ENCODE assay signal across 39 cellular contexts in genomic region chr13:95027638-95028037, GRCh38.
"Had no signal": no experiment of that assay in that cellular context is flagged by ENCODE, and none has a peak within 500 bp of the region (broad histone marks: within the 10 kb centered on the region; RNA-seq: fewer than 3 reads in every experiment).

No MANE protein-coding gene starts in this region.

- ATAC-seq: activated naive CD4-positive, alpha-beta T cell treated with anti-CD3 and anti-CD28 coated beads, Interleukin-2, amount 50 U/mL, for 72 hours; activated naive CD8-positive, alpha-beta T cell treated with anti-CD3 and anti-CD28 coated beads, Interleukin-2, amount 50 U/mL, for 24 hours; activated T-cell treated with anti-CD3 and anti-CD28 coated beads, Interleukin-2, amount 50 U/mL, for 4 hours; activated T-cell treated with anti-CD3 and anti-CD28 coated beads, Interleukin-2, amount 50 U/mL, for 72 hours; activated T-helper 17 cell treated with anti-CD3 and anti-CD28 coated beads, Interleukin-2, amount 50 U/mL, for 72 hours; body of pancreas had no signal

- H3K36me3 ChIP-seq: adrenal gland, ascending aorta, brain microvascular endothelial cell, breast epithelium, cardiac muscle cell had no signal

- H3K27ac Mint-ChIP-seq: activated naive CD4-positive, alpha-beta T cell treated with anti-CD3 and anti-CD28 coated beads for 36 hours; activated naive CD4-positive, alpha-beta T cell treated with anti-CD3 and anti-CD28 coated beads, Interleukin-2, amount 10 ng/mL, durations not matched to agents 7 days and 5 days; activated naive CD4-positive, alpha-beta T cell treated with anti-CD3 and anti-CD28 coated beads, Interleukin-2, amount 50 U/mL, for 24 hours; activated naive CD4-positive, alpha-beta T cell treated with anti-CD3 and anti-CD28 coated beads, Interleukin-2, amount 50 U/mL, for 72 hours; activated naive CD8-positive, alpha-beta T cell; activated naive CD8-positive, alpha-beta T cell treated with anti-CD3 and anti-CD28 coated beads for 36 hours; activated naive CD8-positive, alpha-beta T cell treated with anti-CD3 and anti-CD28 coated beads, Interleukin-2, amount 10 ng/mL, durations not matched to agents 7 days and 5 days; activated naive CD8-positive, alpha-beta T cell treated with anti-CD3 and anti-CD28 coated beads, Interleukin-2, amount 50 U/mL, for 24 hours; activated T-cell treated with anti-CD3 and anti-CD28 coated beads, Interleukin-2, amount 50 U/mL, for 24 hours; activated T-cell treated with anti-CD3 and anti-CD28 coated beads, Interleukin-2, amount 50 U/mL, for 72 hours; activated T-helper 1 cell treated with anti-CD3 and anti-CD28 coated beads, Interleukin-12 subunit alpha, Interleukin-12 subunit beta, Interleukin-2, Interleukin-4 antibody, amounts not matched to agents 30 ng/mL and 10 ng/mL and 1 ng/mL, durations not matched to agents 14 hours and 24 hours and 36 hours; activated T-helper 17 cell treated with anti-CD3 and anti-CD28 coated beads, Interleukin-2, amount 50 U/mL, for 72 hours; activated T-helper 2 cell treated with anti-CD3 and anti-CD28 coated beads, Interferon-gamma antibody, Interleukin-2, Interleukin-4, amounts not matched to agents 10 μg/mL and 5 μg/mL and 100 μg/mL, durations not matched to agents 14 hours and 24 hours and 36 hours; brain had no signal

- H3K36me3 Mint-ChIP-seq: activated naive CD4-positive, alpha-beta T cell treated with anti-CD3 and anti-CD28 coated beads, Interleukin-2, amount 10 ng/mL, durations not matched to agents 7 days and 5 days had no signal

- H3K4me3 ChIP-seq: adrenal gland, ascending aorta, body of pancreas, breast epithelium, cardiac muscle cell had no signal

- H3K9me3 Mint-ChIP-seq: activated naive CD4-positive, alpha-beta T cell treated with anti-CD3 and anti-CD28 coated beads for 36 hours; activated naive CD4-positive, alpha-beta T cell treated with anti-CD3 and anti-CD28 coated beads, Interleukin-2, amount 10 ng/mL, durations not matched to agents 7 days and 5 days; activated naive CD4-positive, alpha-beta T cell treated with anti-CD3 and anti-CD28 coated beads, Interleukin-2, amount 50 U/mL, for 24 hours; activated T-helper 1 cell treated with anti-CD3 and anti-CD28 coated beads, Interleukin-12 subunit alpha, Interleukin-12 subunit beta, Interleukin-2, Interleukin-4 antibody, amounts not matched to agents 30 ng/mL and 10 ng/mL and 1 ng/mL, durations not matched to agents 14 hours and 24 hours and 36 hours; activated T-helper 17 cell treated with anti-CD3 and anti-CD28 coated beads, Interleukin-2, amount 50 U/mL, for 72 hours; activated T-helper 2 cell treated with anti-CD3 and anti-CD28 coated beads, Interferon-gamma antibody, Interleukin-2, Interleukin-4, amounts not matched to agents 10 μg/mL and 5 μg/mL and 100 μg/mL, durations not matched to agents 14 hours and 24 hours and 36 hours; central memory CD8-positive, alpha-beta T cell had no signal

- H3K27me3 ChIP-seq: adrenal gland, ascending aorta, body of pancreas, brain microvascular endothelial cell, breast epithelium, cardiac muscle cell had no signal

- H3K27ac ChIP-seq: adrenal gland, ascending aorta, body of pancreas, brain microvascular endothelial cell, breast epithelium, cardiac muscle cell had no signal

- H3K27me3 Mint-ChIP-seq: activated naive CD4-positive, alpha-beta T cell treated with anti-CD3 and anti-CD28 coated beads, Interleukin-2, amount 10 ng/mL, durations not matched to agents 7 days and 5 days; activated naive CD4-positive, alpha-beta T cell treated with anti-CD3 and anti-CD28 coated beads, Interleukin-2, amount 50 U/mL, for 24 hours; activated naive CD8-positive, alpha-beta T cell; activated naive CD8-positive, alpha-beta T cell treated with anti-CD3 and anti-CD28 coated beads for 36 hours; activated naive CD8-positive, alpha-beta T cell treated with anti-CD3 and anti-CD28 coated beads, Interleukin-2, amount 10 ng/mL, durations not matched to agents 7 days and 5 days; activated naive CD8-positive, alpha-beta T cell treated with anti-CD3 and anti-CD28 coated beads, Interleukin-2, amount 50 U/mL, for 24 hours; activated T-cell treated with anti-CD3 and anti-CD28 coated beads, Interleukin-2, amount 50 U/mL, for 24 hours; activated T-helper 17 cell treated with anti-CD3 and anti-CD28 coated beads, Interleukin-2, amount 50 U/mL, for 72 hours; brain; central memory CD8-positive, alpha-beta T cell had no signal

- H3K4me3 Mint-ChIP-seq: activated naive CD4-positive, alpha-beta T cell treated with anti-CD3 and anti-CD28 coated beads for 36 hours; activated naive CD4-positive, alpha-beta T cell treated with anti-CD3 and anti-CD28 coated beads, Interleukin-2, amount 10 ng/mL, durations not matched to agents 7 days and 5 days; activated naive CD4-positive, alpha-beta T cell treated with anti-CD3 and anti-CD28 coated beads, Interleukin-2, amount 50 U/mL, for 24 hours; activated naive CD8-positive, alpha-beta T cell; activated naive CD8-positive, alpha-beta T cell treated with anti-CD3 and anti-CD28 coated beads for 36 hours; activated naive CD8-positive, alpha-beta T cell treated with anti-CD3 and anti-CD28 coated beads, Interleukin-2, amount 10 ng/mL, durations not matched to agents 7 days and 5 days; activated naive CD8-positive, alpha-beta T cell treated with anti-CD3 and anti-CD28 coated beads, Interleukin-2, amount 50 U/mL, for 24 hours; activated T-cell treated with anti-CD3 and anti-CD28 coated beads, Interleukin-2, amount 50 U/mL, for 24 hours; activated T-cell treated with anti-CD3 and anti-CD28 coated beads, Interleukin-2, amount 50 U/mL, for 4 hours; activated T-cell treated with anti-CD3 and anti-CD28 coated beads, Interleukin-2, amount 50 U/mL, for 72 hours; activated T-helper 1 cell treated with anti-CD3 and anti-CD28 coated beads, Interleukin-12 subunit alpha, Interleukin-12 subunit beta, Interleukin-2, Interleukin-4 antibody, amounts not matched to agents 30 ng/mL and 10 ng/mL and 1 ng/mL, durations not matched to agents 14 hours and 24 hours and 36 hours; activated T-helper 17 cell treated with anti-CD3 and anti-CD28 coated beads, Interleukin-2, amount 50 U/mL, for 72 hours; brain; central memory CD8-positive, alpha-beta T cell had no signal

- DNase-seq: activated effector memory CD4-positive, alpha-beta T cell treated with anti-CD3 and anti-CD28 coated beads, Interleukin-2, amount 50 U/mL, for 16 hours; activated effector memory CD4-positive, alpha-beta T cell treated with Interleukin-2 at 50 U/mL for 16 hours; activated gamma-delta T cell; activated gamma-delta T cell treated with Interleukin-2 at 50 U/mL for 16 hours; activated naive CD4-positive, alpha-beta T cell; activated naive CD4-positive, alpha-beta T cell treated with anti-CD3 and anti-CD28 coated beads for 36 hours; activated naive CD4-positive, alpha-beta T cell treated with anti-CD3 and anti-CD28 coated beads, Interleukin-2, amount 10 ng/mL, durations not matched to agents 7 days and 5 days; activated naive CD4-positive, alpha-beta T cell treated with anti-CD3 and anti-CD28 coated beads, Interleukin-2, amount 50 U/mL, for 16 hours; activated naive CD4-positive, alpha-beta T cell treated with Interleukin-2 at 50 U/mL for 16 hours; activated naive CD8-positive, alpha-beta T cell treated with anti-CD3 and anti-CD28 coated beads for 36 hours; activated naive CD8-positive, alpha-beta T cell treated with anti-CD3 and anti-CD28 coated beads, Interleukin-2, amount 10 ng/mL, durations not matched to agents 7 days and 5 days; activated naive CD8-positive, alpha-beta T cell treated with anti-CD3 and anti-CD28 coated beads, Interleukin-2, amount 50 U/mL, for 24 hours; activated T-cell treated with anti-CD3 and anti-CD28 coated beads, Interleukin-2, amount 50 U/mL, for 24 hours; activated T-cell treated with anti-CD3 and anti-CD28 coated beads, Interleukin-2, amount 50 U/mL, for 4 hours; activated T-cell treated with anti-CD3 and anti-CD28 coated beads, Interleukin-2, amount 50 U/mL, for 48 hours; activated T-cell treated with anti-CD3 and anti-CD28 coated beads, Interleukin-2, amount 50 U/mL, for 72 hours; adrenal gland; amniotic stem cell; amygdala; anterior cingulate cortex; aorta; body of pancreas; brain microvascular endothelial cell; caudate nucleus; central memory CD4-positive, alpha-beta T cell; cerebellar nuclear complex had no signal

- H3K4me1 Mint-ChIP-seq: activated naive CD4-positive, alpha-beta T cell treated with anti-CD3 and anti-CD28 coated beads, Interleukin-2, amount 10 ng/mL, durations not matched to agents 7 days and 5 days; activated naive CD8-positive, alpha-beta T cell treated with anti-CD3 and anti-CD28 coated beads for 36 hours; activated naive CD8-positive, alpha-beta T cell treated with anti-CD3 and anti-CD28 coated beads, Interleukin-2, amount 10 ng/mL, durations not matched to agents 7 days and 5 days; activated naive CD8-positive, alpha-beta T cell treated with anti-CD3 and anti-CD28 coated beads, Interleukin-2, amount 50 U/mL, for 24 hours; activated T-helper 17 cell treated with anti-CD3 and anti-CD28 coated beads, Interleukin-2, amount 50 U/mL, for 72 hours; brain; central memory CD8-positive, alpha-beta T cell had no signal

- H3K4me1 ChIP-seq: adrenal gland, ascending aorta, body of pancreas, breast epithelium had no signal

- FAIRE-seq: astrocyte, bronchial epithelial cell had no signal

- H3K9me3 ChIP-seq: adrenal gland, ascending aorta, body of pancreas had no signal
